Comparison of ENCODE assay signal across 25 cellular contexts in the genomic region with DNA sequence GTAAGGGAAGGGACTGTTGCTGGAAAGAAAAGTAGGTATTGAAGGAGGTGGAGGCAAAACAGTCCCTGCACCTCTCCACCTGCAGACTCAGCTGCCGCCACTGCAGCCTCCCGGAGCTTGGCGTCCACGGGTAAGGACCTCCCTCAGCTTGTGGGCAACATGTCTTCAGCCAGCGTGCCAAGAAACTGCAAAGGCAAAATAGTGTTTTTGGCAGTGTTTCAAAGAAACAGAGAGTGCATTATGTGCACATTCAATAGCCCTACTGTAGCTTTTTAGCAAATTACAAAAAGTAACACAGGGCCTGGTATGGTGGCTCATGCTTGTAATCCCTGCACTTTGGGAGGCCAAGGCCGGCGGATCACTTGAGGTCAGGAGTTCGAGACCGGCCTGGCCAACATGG. TPM values are rescaled to one million over a fixed set of nuclear protein-coding genes. Genes with fewer than 3 reads are reported as not detected.
DNase-seq lines count a peak whose midpoint lies in the region; TF ChIP-seq lines count a peak whose summit lies in the region.
"Had no signal": no experiment of that assay in that cellular context is flagged by ENCODE, and none has a peak within 500 bp of the region (broad histone marks: within the 10 kb centered on the region; RNA-seq: fewer than 3 reads in every experiment).

No MANE protein-coding gene starts in this region.

- H4K20me1 ChIP-seq in Karpas-422 (ENCODE audit: insufficient read depth, low read depth, low read length): no peaks in the 10 kb centered on the region; the same call in 1 of the 2 replicates

- H3K9me3 Mint-ChIP-seq in nephron progenitor cell: no peaks in the 10 kb centered on the region
- H3K9me3 Mint-ChIP-seq: activated naive CD8-positive, alpha-beta T cell treated with anti-CD3 and anti-CD28 coated beads, Interleukin-2, amount 50 U/mL, for 24 hours; mesothelial cell of epicardium; stimulated activated naive CD8-positive, alpha-beta T cell treated with anti-CD3 and anti-CD28 coated beads, Interleukin-15, Interleukin-2, amounts not matched to agents 100 ng/mL and 50 ng/mL, for 24 hours had no signal

- no peak overlapping the region for H3K9ac ChIP-seq in Karpas-422 (ENCODE audit: low read length)
- H3K9ac ChIP-seq: BLaER1 had no signal

- peaks cover 34% of the 10 kb centered on the region for H3K4me1 Mint-ChIP-seq in nephron progenitor cell
- H3K4me1 Mint-ChIP-seq: activated naive CD8-positive, alpha-beta T cell treated with anti-CD3 and anti-CD28 coated beads, Interleukin-2, amount 50 U/mL, for 24 hours had no signal

- H3K4me3 ChIP-seq in Karpas-422 (ENCODE audit: low read length) (no peak overlapping the region), esophagus squamous epithelium (no peak overlapping the region), stomach (no peak overlapping the region)
- H3K4me3 ChIP-seq: A549, BLaER1, gastroesophageal sphincter, psoas muscle, smooth muscle cell had no signal

- TF ChIP-seq EP300 in stomach (IDR thresholded peaks at IDR 0.05): no peak

- H3K9me3 ChIP-seq in Karpas-422 (ENCODE audit: low read length) (no peaks in the 10 kb centered on the region), esophagus squamous epithelium (no peaks in the 10 kb centered on the region), stomach (no peaks in the 10 kb centered on the region)
- H3K9me3 ChIP-seq: A549, BLaER1, gastroesophageal sphincter, psoas muscle had no signal

- H3K79me2 ChIP-seq in Karpas-422 (ENCODE audit: low read length): no peaks in the 10 kb centered on the region

- H2AFZ ChIP-seq in Karpas-422 (ENCODE audit: low read length): no peak overlapping the region

- H3K4me3 Mint-ChIP-seq in nephron progenitor cell: no peak overlapping the region
- H3K4me3 Mint-ChIP-seq: activated naive CD8-positive, alpha-beta T cell treated with anti-CD3 and anti-CD28 coated beads, Interleukin-2, amount 50 U/mL, for 24 hours; mesothelial cell of epicardium; stimulated activated naive CD8-positive, alpha-beta T cell treated with anti-CD3 and anti-CD28 coated beads, Interleukin-15, Interleukin-2, amounts not matched to agents 100 ng/mL and 50 ng/mL, for 24 hours had no signal

- H3K4me1 ChIP-seq in Karpas-422 (ENCODE audit: low read length): no peaks in the 10 kb centered on the region
- peaks cover 0 to 11% (median 0%) of the 10 kb centered on the region in 3 donors for H3K4me1 ChIP-seq in esophagus squamous epithelium
- peaks cover 0 to 17% (median 7%) of the 10 kb centered on the region in 4 donors for H3K4me1 ChIP-seq in stomach
- H3K4me1 ChIP-seq: A549 had no signal

- H3K4me2 ChIP-seq in Karpas-422 (ENCODE audit: low read depth, low read length, poor library complexity, severe bottlenecking): no peak overlapping the region
- H3K4me2 ChIP-seq: A549, BLaER1, smooth muscle cell had no signal

- H3K27me3 ChIP-seq in Karpas-422 (ENCODE audit: low read length): no peaks in the 10 kb centered on the region
- no peaks in the 10 kb centered on the region for H3K27me3 ChIP-seq in esophagus squamous epithelium
- H3K27me3 ChIP-seq in stomach: no peaks in the 10 kb centered on the region
- H3K27me3 ChIP-seq: BLaER1, gastroesophageal sphincter had no signal

- peak; percentile 43 for DNase-seq in activated effector memory CD4-positive, alpha-beta T cell treated with anti-CD3 and anti-CD28 coated beads, Interleukin-2, amount 50 U/mL, for 16 hours
- no peak for DNase-seq in activated effector memory CD4-positive, alpha-beta T cell treated with Interleukin-2 at 50 U/mL for 16 hours
- peak; percentile 17 for DNase-seq in dermis blood vessel endothelial cell
- no peak for DNase-seq in nephron progenitor cell
- DNase-seq in Karpas-422: no peak
- DNase-seq in activated CD4-positive, alpha-beta T cell treated with anti-CD3 and anti-CD28 coated beads for 4 hours: no peak
- DNase-seq in esophagus squamous epithelium (lab: John Stamatoyannopoulos, UW): no peak
- no peak for DNase-seq in stomach
- DNase-seq: activated CD4-positive, alpha-beta T cell treated with anti-CD3 and anti-CD28 coated beads for 48 hours; activated naive CD8-positive, alpha-beta T cell treated with anti-CD3 and anti-CD28 coated beads, Interleukin-2, amount 50 U/mL, for 24 hours; effector CD4-positive, alpha-beta T cell; NCI-H1436 treated with DMSO at 0.1 percent for 48 hours; NCI-H2171 treated with DMSO at 0.1 percent for 48 hours; NCI-H748 treated with DMSO at 0.1 percent for 48 hours; OCI-M1; psoas muscle; SHP77; stimulated activated CD4-positive, alpha-beta T cell treated with anti-CD3 and anti-CD28 coated beads, Interleukin-4, amount 100 ng/mL, for 1 hour; T-helper 1 cell had no signal

- H3K27ac ChIP-seq in Karpas-422 (ENCODE audit: low read length) (no peak overlapping the region), esophagus squamous epithelium (no peak overlapping the region), stomach (no peak overlapping the region)
- H3K27ac ChIP-seq: A549, BLaER1, gastroesophageal sphincter, psoas muscle had no signal

- H3K27ac Mint-ChIP-seq in nephron progenitor cell: peak overlapping the region; percentile 85
- H3K27ac Mint-ChIP-seq: activated naive CD8-positive, alpha-beta T cell treated with anti-CD3 and anti-CD28 coated beads, Interleukin-2, amount 50 U/mL, for 24 hours; mesothelial cell of epicardium; stimulated activated naive CD8-positive, alpha-beta T cell treated with anti-CD3 and anti-CD28 coated beads, Interleukin-15, Interleukin-2, amounts not matched to agents 100 ng/mL and 50 ng/mL, for 24 hours had no signal

- no peak for TF ChIP-seq CTCF in nephron progenitor cell (IDR thresholded peaks at IDR 0.05)
- no peak for TF ChIP-seq CTCF in esophagus squamous epithelium (IDR thresholded peaks at IDR 0.05)
- no peak for TF ChIP-seq CTCF in stomach (IDR thresholded peaks at IDR 0.05)

- H3K36me3 ChIP-seq in Karpas-422 (ENCODE audit: insufficient read depth, low read length): no peaks in the 10 kb centered on the region
- no peaks in the 10 kb centered on the region for H3K36me3 ChIP-seq in esophagus squamous epithelium
- no peaks in the 10 kb centered on the region for H3K36me3 ChIP-seq in stomach
- H3K36me3 ChIP-seq: gastroesophageal sphincter had no signal

- H3K27me3 Mint-ChIP-seq in nephron progenitor cell (ENCODE audit: low read depth, poor library complexity): peaks cover 3% of the 10 kb centered on the region
- H3K27me3 Mint-ChIP-seq: activated naive CD8-positive, alpha-beta T cell treated with anti-CD3 and anti-CD28 coated beads, Interleukin-2, amount 50 U/mL, for 24 hours; stimulated activated naive CD8-positive, alpha-beta T cell treated with anti-CD3 and anti-CD28 coated beads, Interleukin-15, Interleukin-2, amounts not matched to agents 100 ng/mL and 50 ng/mL, for 24 hours had no signal

- peaks cover 15% of the 10 kb centered on the region for H3K36me3 Mint-ChIP-seq in nephron progenitor cell (ENCODE audit: low read depth)

- H3K9me2 ChIP-seq in Karpas-422 (replicated peaks; ENCODE audit: insufficient read depth, low read length): no peaks in the 10 kb centered on the region

- no peak for TF ChIP-seq POLR2A in esophagus squamous epithelium (IDR thresholded peaks at IDR 0.05)
- TF ChIP-seq POLR2A in stomach (IDR thresholded peaks at IDR 0.05): no peak

- intact Hi-C loops in esophagus squamous epithelium (cut with DNase I) (no loop called here), stomach (cut with DNase I; ENCODE audit: low total_unique reads) (no loop called here)

- WGBS in esophagus squamous epithelium, 2 donors: 65 to 75% methylated on average over 5 to 7 of the region's 9 CpGs
- 55 to 71% (median 59%) methylated on average over 9 of the region's 9 CpGs for WGBS in stomach, 5 donors

RNA-seq across cellular contexts. Expression of gene ATP11A, which starts 57.4 kb away (rescaled TPM):
- total RNA-seq in dermis blood vessel endothelial cell (32.0 and 41.7 TPM in 2 replicates), esophagus squamous epithelium (10 to 100 TPM in 3 of 4 donors, 1 to 10 TPM in 1; 9.6 to 20.0 (median 16.1) TPM), stomach (10 to 100 TPM in 4 of 5 donors, 1 to 10 TPM in 1; 9.9 to 70.9 (median 17.8) TPM)
- 0.11 and 0.83 TPM in 2 replicates for total RNA-seq in Karpas-422 (2014; rRNA removed; shearing (Covaris generic); ENCODE audit: low replicate concordance)
- 1 to 10 TPM; 1.1 to 2.5 (median 1.3) TPM for polyA plus RNA-seq in stomach

Comparison
In these comparisons a context has a peak if more than half of its experiments do, and no peak if none do; other contexts are left out.
1. DNase-seq: peak in activated effector memory CD4-positive, alpha-beta T cell treated with anti-CD3 and anti-CD28 coated beads, Interleukin-2, amount 50 U/mL, for 16 hours (single experiment) and dermis blood vessel endothelial cell (single experiment); none in activated effector memory CD4-positive, alpha-beta T cell treated with Interleukin-2 at 50 U/mL for 16 hours (single experiment), nephron progenitor cell (single experiment), Karpas-422 (single experiment), activated CD4-positive, alpha-beta T cell treated with anti-CD3 and anti-CD28 coated beads for 4 hours (0 of 2), esophagus squamous epithelium (single experiment) and stomach (single experiment).